ENCODE assay signal across 9 cellular contexts in the genomic region with DNA sequence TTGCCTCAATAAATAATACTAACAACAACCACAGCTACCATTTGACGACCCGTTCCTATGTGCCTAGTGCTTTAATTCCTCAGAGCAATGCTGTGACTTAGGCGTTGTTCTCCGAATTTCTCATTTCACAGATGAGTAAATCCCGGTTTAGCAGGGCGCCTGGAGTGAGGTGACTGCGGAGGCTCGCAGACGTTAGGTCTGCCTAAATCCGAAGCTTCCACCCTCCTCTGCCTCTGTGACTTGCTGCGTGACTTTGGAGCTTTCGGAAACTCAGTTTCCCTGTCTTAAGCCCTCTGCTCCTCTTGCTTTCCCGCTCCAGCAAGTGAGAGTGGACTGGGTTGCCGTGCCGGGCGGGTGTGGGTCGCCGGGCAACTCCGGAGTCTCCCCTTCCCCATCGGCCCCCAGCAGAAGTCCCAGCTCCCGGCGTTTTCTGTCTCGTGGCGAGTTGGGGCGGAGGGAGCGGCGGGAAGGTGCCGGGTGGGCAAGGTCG. TPM values are rescaled to one million over a fixed set of nuclear protein-coding genes. Genes with fewer than 3 reads are reported as not detected.
A peak's percentile ranks its signal among the peaks of the same experiment; 100 is the strongest.
DNase-seq lines count a peak whose midpoint lies in the region; ATAC-seq and TF ChIP-seq lines count a peak whose summit lies in the region.
"Had no signal": no experiment of that assay in that cellular context is flagged by ENCODE, and none has a peak within 500 bp of the region (broad histone marks: within the 10 kb centered on the region; RNA-seq: fewer than 3 reads in every experiment).

No MANE protein-coding gene starts in this region.

- 43 to 52% (median 44%) methylated on average over 26 to 29 of the region's 29 CpGs for WGBS in psoas muscle, 3 donors

- no peak for ATAC-seq in CD4-positive, CD25-positive, alpha-beta regulatory T cell (ENCODE audit: low read depth in 2 of 2)
- ATAC-seq in RWPE2 (ENCODE audit: low read depth) (no peak), psoas muscle (no peak), GM21528 (IDR thresholded peaks at IDR 0.05; ENCODE audit: low FRiP score, unreplicated experiment) (no peak), HG02610 (IDR thresholded peaks at IDR 0.05; ENCODE audit: unreplicated experiment) (no peak)

- H3K9me3 Mint-ChIP-seq in CD4-positive, CD25-positive, alpha-beta regulatory T cell = peaks cover 0 to 2% (median 0%) of the 10 kb centered on the region in 7 donors

- intact Hi-C loops in psoas muscle (cut with DNase I) = loop anchor here in 1 of 2 donors (5.0 kb wide), 1 partner anchor 44 kb away; no protein-coding TSS in a partner anchor

- no peak overlapping the region for H3K27ac ChIP-seq in CD4-positive, CD25-positive, alpha-beta regulatory T cell (ENCODE audit: insufficient read depth, low read length, poor library complexity, severe bottlenecking)
- H3K27ac ChIP-seq in RWPE2 (ENCODE audit: poor library complexity, severe bottlenecking) = no peak overlapping the region
- H3K27ac ChIP-seq in psoas muscle = peak overlapping the region; percentile 86

- peaks cover 14% of the 10 kb centered on the region for H3K27me3 ChIP-seq in CD4-positive, CD25-positive, alpha-beta regulatory T cell (ENCODE audit: control insufficient read depth, insufficient read depth, low read length)
- peaks cover 64% of the 10 kb centered on the region for H3K27me3 ChIP-seq in RWPE2 (ENCODE audit: insufficient read depth, poor library complexity, severe bottlenecking)
- no peaks in the 10 kb centered on the region for H3K27me3 ChIP-seq in psoas muscle (ENCODE audit: insufficient read depth in 3 of 3, low read length in 2 of 3)

- H3K36me3 Mint-ChIP-seq in CD4-positive, CD25-positive, alpha-beta regulatory T cell = no peaks in the 10 kb centered on the region

- no peak for DNase-seq in CD4-positive, CD25-positive, alpha-beta regulatory T cell
- DNase-seq in RWPE2 (ENCODE audit: low spot score) (peak; percentile 42), foreskin fibroblast (peak in 1 of 2 donors; percentile 42), psoas muscle (no peak), UCSD-AML1 (lab: John Stamatoyannopoulos, UW; ENCODE audit: unreplicated experiment) (no peak)
- DNase-seq in stimulated activated naive CD4-positive, alpha-beta T cell treated with Interleukin-2 at 50 U/mL for 16 hours (lab: John Stamatoyannopoulos, UW) = no peak

- H3K4me1 Mint-ChIP-seq in CD4-positive, CD25-positive, alpha-beta regulatory T cell = peaks cover 0 to 19% (median 9%) of the 10 kb centered on the region in 4 donors

- peaks cover 82% of the 10 kb centered on the region for H3K27me3 Mint-ChIP-seq in CD4-positive, CD25-positive, alpha-beta regulatory T cell

- TF ChIP-seq CTCF in RWPE2 (IDR thresholded peaks at IDR 0.05; ENCODE audit: poor library complexity, severe bottlenecking) (no peak), foreskin fibroblast (IDR thresholded peaks at IDR 0.05; ENCODE audit: low read depth, low read length) (no peak), psoas muscle (IDR thresholded peaks at IDR 0.05) (no peak)

- no peak overlapping the region for H3K4me3 ChIP-seq in CD4-positive, CD25-positive, alpha-beta regulatory T cell (ENCODE audit: low read depth, low read length)
- H3K4me3 ChIP-seq in RWPE2 (ENCODE audit: severe bottlenecking) (no peak overlapping the region), foreskin fibroblast (ENCODE audit: low read depth in 1 of 2, low read length in 2 of 2) (peak overlapping the region; percentile 67 to 76), psoas muscle (peak overlapping the region; percentile 87)

- no peaks in the 10 kb centered on the region for H3K36me3 ChIP-seq in CD4-positive, CD25-positive, alpha-beta regulatory T cell (ENCODE audit: control insufficient read depth, insufficient read depth, low read length)
- no peaks in the 10 kb centered on the region for H3K36me3 ChIP-seq in RWPE2 (ENCODE audit: low read depth)
- H3K36me3 ChIP-seq in psoas muscle (ENCODE audit: insufficient read depth in 1 of 2, low read depth in 1 of 2) = peaks cover 0 to 3% of the 10 kb centered on the region in 2 donors

- H3K4me1 ChIP-seq in CD4-positive, CD25-positive, alpha-beta regulatory T cell (ENCODE audit: control insufficient read depth, insufficient read depth, low read length, poor library complexity, severe bottlenecking) = peaks cover 29% of the 10 kb centered on the region
- H3K4me1 ChIP-seq in RWPE2 (ENCODE audit: insufficient read depth, poor library complexity, severe bottlenecking) (no peaks in the 10 kb centered on the region), psoas muscle (peaks cover 53% of the 10 kb centered on the region)

- no peaks in the 10 kb centered on the region for H3K9me3 ChIP-seq in CD4-positive, CD25-positive, alpha-beta regulatory T cell (ENCODE audit: control insufficient read depth in 2 of 2, low read length in 2 of 2)
- H3K9me3 ChIP-seq in RWPE2 (ENCODE audit: severe bottlenecking) (no peaks in the 10 kb centered on the region), psoas muscle (no peaks in the 10 kb centered on the region)

- H3K4me3 Mint-ChIP-seq in CD4-positive, CD25-positive, alpha-beta regulatory T cell = peak overlapping the region in 3 of 4 donors; percentile 46 to 75 (median 57)

- no peak overlapping the region for H3K27ac Mint-ChIP-seq in CD4-positive, CD25-positive, alpha-beta regulatory T cell

RNA-seq across cellular contexts. Expression of gene ATOH8, which starts 0.7 kb away (rescaled TPM):
- total RNA-seq in CD4-positive, CD25-positive, alpha-beta regulatory T cell = not detected
- polyA plus RNA-seq in CD4-positive, CD25-positive, alpha-beta regulatory T cell = not detected
- 10 to 100 TPM; 22.0 to 82.1 (median 57.3) TPM for total RNA-seq in psoas muscle
- polyA plus RNA-seq in psoas muscle = 10 to 100 TPM; 48.7 to 77.2 (median 59.4) TPM

RNA-seq across cellular contexts. Expression of gene GNLY, which starts 58.9 kb away (rescaled TPM):
- 2.4 TPM for total RNA-seq in CD4-positive, CD25-positive, alpha-beta regulatory T cell
- polyA plus RNA-seq in CD4-positive, CD25-positive, alpha-beta regulatory T cell = 10 to 100 TPM in 1 of 4 donors, 1 to 10 TPM in 3; 6.4 to 10.9 (median 9.2) TPM
- total RNA-seq in psoas muscle = 10 to 100 TPM in 1 of 4 donors, 1 to 10 TPM in 2, under 1 TPM in 1; 0.58 to 20.0 (median 5.8) TPM
- polyA plus RNA-seq in psoas muscle = 10 to 100 TPM in 2 of 3 donors, 1 to 10 TPM in 1; 4.9 to 31.6 (median 23.4) TPM
- total RNA-seq: lung microvascular endothelial cell had no signal

Comparison
In these comparisons a context has a peak if more than half of its experiments do, and no peak if none do; other contexts are left out.
1. H3K4me3 ChIP-seq: peak in foreskin fibroblast (2 of 2) and psoas muscle (single experiment); none in CD4-positive, CD25-positive, alpha-beta regulatory T cell (single experiment) and RWPE2 (single experiment).
2. RNA of gene ATOH8, which starts 0.7 kb away (total RNA-seq): 22.0 to 82.1 TPM in psoas muscle; not detected in CD4-positive, CD25-positive, alpha-beta regulatory T cell (single experiment); every median in the first group is over 10 times any median in the second.